ENCODE assay signal across 8 cellular contexts in genomic region chr17:77319211-77320031, GRCh38.
DNase-seq lines count a peak whose midpoint lies in the region; ATAC-seq, FAIRE-seq and TF ChIP-seq lines count a peak whose summit lies in the region.

No MANE protein-coding gene starts in this region.

- H3K4me3 ChIP-seq in mucosa of stomach (ENCODE audit: low read length) (peak overlapping the region; percentile 67), suprapubic skin (peak overlapping the region; percentile 61)

- peak overlapping the region; percentile 92 for H3K4me3 Mint-ChIP-seq in activated B cell treated with CpG ODN at 0.5 μM for 24 hours
- peak overlapping the region; percentile 58 to 70 for H3K4me3 Mint-ChIP-seq in effector memory CD8-positive, alpha-beta T cell

- H3K27me3 ChIP-seq in mucosa of stomach (ENCODE audit: control insufficient read depth, insufficient read depth, low read length) (no peaks in the 10 kb centered on the region), suprapubic skin (no peaks in the 10 kb centered on the region)

- H3K4me1 Mint-ChIP-seq in activated B cell treated with CpG ODN at 0.5 μM for 24 hours = peaks cover 76% of the 10 kb centered on the region
- H3K4me1 Mint-ChIP-seq in effector memory CD8-positive, alpha-beta T cell (ENCODE audit: low read depth in 2 of 2) = peaks cover 13 to 22% of the 10 kb centered on the region in 2 donors

- peak overlapping the region; percentile 68 for H3K9ac ChIP-seq in mucosa of stomach (ENCODE audit: low read length)

- DNase-seq in GM12891 (ENCODE audit: insufficient read length, low spot score) = no peak
- DNase-seq in HuH-7 (ENCODE audit: low spot score) = peak; percentile 64
- peak; percentile 68 for DNase-seq in activated B cell treated with CpG ODN at 0.5 μM for 24 hours
- DNase-seq in effector memory CD8-positive, alpha-beta T cell = peak in 1 of 3 experiments; percentile 30
- DNase-seq in suprapubic skin (ENCODE audit: low spot score in 2 of 2) = peak; percentile 96 to 97
- no peak for DNase-seq in globus pallidus (ENCODE audit: low spot score)
- DNase-seq in NCI-H1694 treated with DMSO at 0.1 percent for 48 hours (lab: John Stamatoyannopoulos, UW) = no peak

- TF ChIP-seq POLR2A in GM12891 (IDR thresholded peaks at IDR 0.05; ENCODE audit: low read depth, low read length) (no peak), suprapubic skin (IDR thresholded peaks at IDR 0.05) (peak; percentile 8 to 75)

- no peak for TF ChIP-seq EP300 in suprapubic skin (IDR thresholded peaks at IDR 0.05)

- peaks cover 3% of the 10 kb centered on the region for H3K36me3 Mint-ChIP-seq in activated B cell treated with CpG ODN at 0.5 μM for 24 hours (ENCODE audit: low read depth)
- H3K36me3 Mint-ChIP-seq in effector memory CD8-positive, alpha-beta T cell (ENCODE audit: insufficient read depth) = peaks cover 3% of the 10 kb centered on the region

- TF ChIP-seq CTCF in activated B cell treated with CpG ODN at 0.5 μM for 24 hours (IDR thresholded peaks at IDR 0.05) (no peak), suprapubic skin (IDR thresholded peaks at IDR 0.05) (no peak)

- no peaks in the 10 kb centered on the region for H3K27me3 Mint-ChIP-seq in activated B cell treated with CpG ODN at 0.5 μM for 24 hours
- no peaks in the 10 kb centered on the region for H3K27me3 Mint-ChIP-seq in effector memory CD8-positive, alpha-beta T cell

- CTCF ChIA-PET in activated B cell treated with CpG ODN at 0.5 μM for 24 hours (lab: Charles Lee) = no interaction called here

- H3K9me3 ChIP-seq in mucosa of stomach (ENCODE audit: control insufficient read depth, low read length) = no peaks in the 10 kb centered on the region
- no peaks in the 10 kb centered on the region for H3K9me3 ChIP-seq in suprapubic skin

- intact Hi-C loops in activated B cell treated with CpG ODN at 0.5 μM for 24 hours (cut with micrococcal nuclease) = loop anchor here (5.0 to 10.0 kb wide), 4 partner anchors 565 to 813 kb away; partner anchors contain the start of genes MFSD11, SRSF2, TMC8 and TNRC6C

- peak; percentile 16 for FAIRE-seq in GM12891 (lab: Jason Lieb, UNC)

- peak; percentile 41 for ATAC-seq in activated B cell treated with CpG ODN at 0.5 μM for 24 hours (ENCODE audit: low read depth)
- peak; percentile 80 for ATAC-seq in effector memory CD8-positive, alpha-beta T cell (replicated peaks)

- H3K4me1 ChIP-seq in mucosa of stomach (ENCODE audit: control insufficient read depth, insufficient read depth, low read length) (peaks cover 59% of the 10 kb centered on the region), suprapubic skin (peaks cover 77% of the 10 kb centered on the region)

- peak overlapping the region; percentile 89 for H3K27ac Mint-ChIP-seq in activated B cell treated with CpG ODN at 0.5 μM for 24 hours
- peak overlapping the region; percentile 23 to 81 for H3K27ac Mint-ChIP-seq in effector memory CD8-positive, alpha-beta T cell

- no peaks in the 10 kb centered on the region for H3K36me3 ChIP-seq in mucosa of stomach (ENCODE audit: control insufficient read depth, insufficient read depth, low read length)
- no peaks in the 10 kb centered on the region for H3K36me3 ChIP-seq in suprapubic skin

- H3K27ac ChIP-seq in suprapubic skin = peak overlapping the region; percentile 97

- H3K9me3 Mint-ChIP-seq in activated B cell treated with CpG ODN at 0.5 μM for 24 hours = peaks cover 1% of the 10 kb centered on the region
- no peaks in the 10 kb centered on the region for H3K9me3 Mint-ChIP-seq in effector memory CD8-positive, alpha-beta T cell

- POLR2A ChIA-PET in activated B cell treated with CpG ODN at 0.5 μM for 24 hours (lab: Charles Lee) = interaction anchor here (0.5 to 1.5 kb wide), 3 partner anchors 34 to 796 kb away, joined by 3 to 9 read pairs (median 9); no protein-coding TSS in a partner anchor

- WGBS in suprapubic skin = 15% methylated on average over 26 of the region's 38 CpGs

TF ChIP-seq in GM12891, 5 proteins besides CTCF, POLR2A, EP300 and RAD21:
- peak; percentile 19; the same call in 1 of the 2 replicates for TF ChIP-seq TAF1 (IDR thresholded peaks at IDR 0.05; ENCODE audit: low read depth, low read length)
- TF ChIP-seq POLR2AphosphoS5 (IDR thresholded peaks at IDR 0.05; ENCODE audit: low read depth, low read length) = no peak

Comparison
In these comparisons a context has a peak if more than half of its experiments do, and no peak if none do; other contexts are left out.
1. DNase-seq: peak in HuH-7 (single experiment), activated B cell treated with CpG ODN at 0.5 μM for 24 hours (single experiment) and suprapubic skin (2 of 2); none in GM12891 (single experiment), globus pallidus (single experiment) and NCI-H1694 treated with DMSO at 0.1 percent for 48 hours (single experiment).